14 cellular contexts compared by ENCODE assay signal in the genomic region with DNA sequence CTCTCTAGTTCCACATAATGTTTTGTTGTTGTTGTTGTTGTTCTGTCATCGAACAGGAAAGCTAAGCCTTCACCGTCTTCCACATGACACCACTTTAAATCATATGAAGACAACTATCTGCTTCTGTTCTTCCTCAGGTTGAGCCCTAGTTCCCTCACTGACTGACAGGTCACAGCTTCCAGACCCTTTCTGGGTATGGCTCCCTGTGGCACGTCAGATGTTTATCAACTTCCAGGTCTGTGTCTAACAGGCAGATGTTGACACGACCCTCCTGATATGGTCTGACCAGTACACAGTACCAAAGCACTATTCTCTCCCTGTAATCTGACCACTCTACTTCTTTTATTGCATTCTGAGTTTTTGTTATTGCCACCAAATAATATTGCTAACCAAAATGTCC. TPM values are rescaled to one million over a fixed set of nuclear protein-coding genes. Genes with fewer than 3 reads are reported as not detected.
DNase-seq lines count a peak whose midpoint lies in the region; ATAC-seq and TF ChIP-seq lines count a peak whose summit lies in the region.
"Had no signal": no experiment of that assay in that cellular context is flagged by ENCODE, and none has a peak within 500 bp of the region (broad histone marks: within the 10 kb centered on the region; RNA-seq: fewer than 3 reads in every experiment).

No MANE protein-coding gene starts in this region.

- H3K27me3 Mint-ChIP-seq in GM23338 (ENCODE audit: insufficient read depth, low read depth, poor library complexity), result peaks cover 3% of the 10 kb centered on the region
- H3K27me3 Mint-ChIP-seq: CD4-positive, alpha-beta T cell had no signal

- TF ChIP-seq CTCF in GM23338 (conservative IDR thresholded peaks at IDR 0.05; ENCODE audit: low read depth in 2 of 2) (no peak), SK-N-SH (IDR thresholded peaks at IDR 0.05) (no peak), upper lobe of left lung (IDR thresholded peaks at IDR 0.05) (no peak), osteoblast (IDR thresholded peaks at IDR 0.05; ENCODE audit: extremely low read depth, low read depth, low read length) (no peak)

- no peaks in the 10 kb centered on the region for H3K36me3 ChIP-seq in GM23338 (ENCODE audit: insufficient read depth)
- no peaks in the 10 kb centered on the region for H3K36me3 ChIP-seq in SK-N-SH (replicated peaks in 1 of 2; ENCODE audit: control insufficient read depth in 1 of 2, insufficient read depth in 2 of 2, low read length in 1 of 2)
- no peaks in the 10 kb centered on the region for H3K36me3 ChIP-seq in upper lobe of left lung
- H3K36me3 ChIP-seq in osteoblast (ENCODE audit: insufficient read depth, low read length), result no peaks in the 10 kb centered on the region
- no peaks in the 10 kb centered on the region for H3K36me3 ChIP-seq in aorta (ENCODE audit: control insufficient read depth in 1 of 2, insufficient read depth in 2 of 2, low read length in 1 of 2)
- H3K36me3 ChIP-seq: HAP-1 had no signal

- H4K20me1 ChIP-seq in GM23338 (replicated peaks; ENCODE audit: insufficient read depth) (no peaks in the 10 kb centered on the region), SK-N-SH (ENCODE audit: insufficient read depth) (no peaks in the 10 kb centered on the region), osteoblast (ENCODE audit: insufficient read depth, low read length) (no peaks in the 10 kb centered on the region)

- H3K79me2 ChIP-seq in GM23338 (replicated peaks; ENCODE audit: insufficient read depth) (peaks cover 6% of the 10 kb centered on the region; the same call in 1 of the 2 replicates), SK-N-SH (ENCODE audit: insufficient read depth) (no peaks in the 10 kb centered on the region), osteoblast (ENCODE audit: insufficient read depth, low read length) (no peaks in the 10 kb centered on the region)

- peaks cover 45% of the 10 kb centered on the region for H3K4me1 Mint-ChIP-seq in GM23338

- no peak overlapping the region for H3K27ac ChIP-seq in GM23338 (ENCODE audit: low read depth)
- no peak overlapping the region; a peak in 1 of 4 replicates for H3K27ac ChIP-seq in SK-N-SH (ENCODE audit: low read depth in 2 of 2, low read length in 1 of 2)
- H3K27ac ChIP-seq in upper lobe of left lung, result no peak overlapping the region
- H3K27ac ChIP-seq in osteoblast (ENCODE audit: low read depth, low read length), result no peak overlapping the region
- no peak overlapping the region for H3K27ac ChIP-seq in aorta (ENCODE audit: low read depth in 1 of 2, low read length in 2 of 2)

- H3K9me3 ChIP-seq in SK-N-SH (no peaks in the 10 kb centered on the region), upper lobe of left lung (no peaks in the 10 kb centered on the region), osteoblast (ENCODE audit: low read depth, low read length) (no peaks in the 10 kb centered on the region), aorta (ENCODE audit: control insufficient read depth, low read length) (no peaks in the 10 kb centered on the region)
- H3K9me3 ChIP-seq: Caco-2, HAP-1 had no signal

- POLR2A ChIA-PET in SK-N-SH (lab: Yijun Ruan, JAX), result interaction anchor here (0.7 kb wide), 1 partner anchor 138 kb away, joined by 3 read pairs; no protein-coding TSS in a partner anchor

- H3K4me3 Mint-ChIP-seq in GM23338, result no peak overlapping the region
- H3K4me3 Mint-ChIP-seq: CD4-positive, alpha-beta T cell had no signal

- no peak overlapping the region for H3K4me3 ChIP-seq in GM23338
- no peak overlapping the region for H3K4me3 ChIP-seq in SK-N-SH (ENCODE audit: low read depth in 2 of 2, low read length in 1 of 2)
- H3K4me3 ChIP-seq in upper lobe of left lung, result no peak overlapping the region
- no peak overlapping the region for H3K4me3 ChIP-seq in osteoblast (ENCODE audit: insufficient read depth, low read length)
- H3K4me3 ChIP-seq in aorta (ENCODE audit: low read length in 2 of 2), result no peak overlapping the region
- H3K4me3 ChIP-seq: HAP-1 had no signal

- no peak for DNase-seq in GM23338 (ENCODE audit: low spot score)
- DNase-seq in SK-N-SH, result peak; percentile 46
- peak; percentile 85 for DNase-seq in islet precursor cell
- DNase-seq in upper lobe of left lung, result no peak
- DNase-seq in osteoblast (ENCODE audit: insufficient read length, low spot score, missing footprints), result no peak
- DNase-seq in stimulated activated naive CD4-positive, alpha-beta T cell (lab: John Stamatoyannopoulos, UW), result no peak
- no peak for DNase-seq in aorta
- DNase-seq: ACHN; Caco-2; CD4-positive, alpha-beta T cell; DMS153; DMS79; GF-D8 had no signal

- no peak overlapping the region for H3K9ac ChIP-seq in SK-N-SH

- no peaks in the 10 kb centered on the region for H3K27me3 ChIP-seq in GM23338 (ENCODE audit: insufficient read depth)
- no peaks in the 10 kb centered on the region for H3K27me3 ChIP-seq in SK-N-SH (ENCODE audit: insufficient read depth)
- no peaks in the 10 kb centered on the region for H3K27me3 ChIP-seq in upper lobe of left lung
- H3K27me3 ChIP-seq in osteoblast (ENCODE audit: insufficient read depth, low read length), result no peaks in the 10 kb centered on the region
- H3K27me3 ChIP-seq in aorta (ENCODE audit: control insufficient read depth in 1 of 2, insufficient read depth in 2 of 2, low read length in 1 of 2), result no peaks in the 10 kb centered on the region

- 67% methylated on average over 4 of the region's 4 CpGs for WGBS in SK-N-SH (ENCODE audit: low lambda C conversion rate)
- 89 to 95% methylated on average over 4 of the region's 4 CpGs for WGBS in upper lobe of left lung, 2 donors
- 82 to 86% methylated on average over 4 of the region's 4 CpGs for WGBS in aorta, 2 donors

- TF ChIP-seq POLR2A in upper lobe of left lung (IDR thresholded peaks at IDR 0.05), result no peak

- intact Hi-C loops in aorta (cut with DNase I), result no loop called here

- no peaks in the 10 kb centered on the region for H3K9me3 Mint-ChIP-seq in GM23338
- H3K9me3 Mint-ChIP-seq: CD4-positive, alpha-beta T cell had no signal

- no peaks in the 10 kb centered on the region for H3K36me3 Mint-ChIP-seq in GM23338 (ENCODE audit: low read depth)

- no peak for ATAC-seq in GM23338
- no peak for ATAC-seq in upper lobe of left lung (ENCODE audit: low FRiP score in 2 of 2)
- ATAC-seq in aorta (ENCODE audit: low FRiP score), result no peak

- TF ChIP-seq RAD21 in SK-N-SH (IDR thresholded peaks at IDR 0.05; ENCODE audit: low read length), result no peak

- H2AFZ ChIP-seq in GM23338 (no peak overlapping the region), SK-N-SH (ENCODE audit: low read depth) (no peak overlapping the region), osteoblast (ENCODE audit: low read length) (no peak overlapping the region)

- H3K4me1 ChIP-seq in GM23338 (ENCODE audit: insufficient read depth), result peaks cover 25% of the 10 kb centered on the region
- H3K4me1 ChIP-seq in SK-N-SH (ENCODE audit: control insufficient read depth in 1 of 2, insufficient read depth in 2 of 2, low read depth in 1 of 2, low read length in 1 of 2), result peaks cover 0 to 5% of the 10 kb centered on the region in 2 experiments; a peak in 1 of 4 replicates
- peaks cover 0 to 6% (median 2%) of the 10 kb centered on the region in 4 donors for H3K4me1 ChIP-seq in upper lobe of left lung
- H3K4me1 ChIP-seq in osteoblast (ENCODE audit: insufficient read depth, low read length), result peaks cover 6% of the 10 kb centered on the region
- no peaks in the 10 kb centered on the region for H3K4me1 ChIP-seq in aorta (ENCODE audit: control insufficient read depth in 1 of 2, insufficient read depth in 2 of 2, low read length in 2 of 2)
- H3K4me1 ChIP-seq: HAP-1 had no signal

- no peaks in the 10 kb centered on the region for H3F3A ChIP-seq in GM23338 (replicated peaks; ENCODE audit: low read depth)
- no peaks in the 10 kb centered on the region for H3F3A ChIP-seq in SK-N-SH (replicated peaks; ENCODE audit: insufficient read depth)

- H3K27ac Mint-ChIP-seq in GM23338, result peak overlapping the region; percentile 42; the same call in 1 of the 2 replicates
- H3K27ac Mint-ChIP-seq: CD4-positive, alpha-beta T cell had no signal

- H3K9me2 ChIP-seq in GM23338 (ENCODE audit: insufficient read depth), result no peaks in the 10 kb centered on the region
- no peaks in the 10 kb centered on the region for H3K9me2 ChIP-seq in SK-N-SH

- CTCF ChIA-PET in SK-N-SH (lab: Yijun Ruan, JAX), result interaction anchor here (0.7 to 2.3 kb wide), 5 partner anchors 10 to 153 kb away, joined by 3 to 6 read pairs (median 3); no protein-coding TSS in a partner anchor

- no peak overlapping the region for H3K4me2 ChIP-seq in GM23338
- no peak overlapping the region for H3K4me2 ChIP-seq in SK-N-SH
- no peak overlapping the region for H3K4me2 ChIP-seq in osteoblast (ENCODE audit: insufficient read depth, low read length)

- TF ChIP-seq EP300 in SK-N-SH (IDR thresholded peaks at IDR 0.05; ENCODE audit: borderline replicate concordance in 1 of 2, low read depth in 1 of 2, low read length in 1 of 2) (peak in 1 of 2 experiments; percentile 83; a peak in 2 of 4 replicates), upper lobe of left lung (IDR thresholded peaks at IDR 0.05) (no peak)

TF ChIP-seq in GM23338, 12 proteins besides CTCF, POLR2A, EP300 and RAD21 (continues in another document):
- TF ChIP-seq CREB1 (CRISPR knock-in tag; IDR thresholded peaks at IDR 0.05; ENCODE audit: low read depth), result no peak

TF ChIP-seq in SK-N-SH, 30 proteins besides CTCF, POLR2A, EP300 and RAD21 (continues in another document):
- TF ChIP-seq RXRA (IDR thresholded peaks at IDR 0.05; ENCODE audit: borderline replicate concordance, low read depth), result no peak
- TF ChIP-seq YY1 (IDR thresholded peaks at IDR 0.05; ENCODE audit: low read depth), result no peak
- TF ChIP-seq, protein P1, sequence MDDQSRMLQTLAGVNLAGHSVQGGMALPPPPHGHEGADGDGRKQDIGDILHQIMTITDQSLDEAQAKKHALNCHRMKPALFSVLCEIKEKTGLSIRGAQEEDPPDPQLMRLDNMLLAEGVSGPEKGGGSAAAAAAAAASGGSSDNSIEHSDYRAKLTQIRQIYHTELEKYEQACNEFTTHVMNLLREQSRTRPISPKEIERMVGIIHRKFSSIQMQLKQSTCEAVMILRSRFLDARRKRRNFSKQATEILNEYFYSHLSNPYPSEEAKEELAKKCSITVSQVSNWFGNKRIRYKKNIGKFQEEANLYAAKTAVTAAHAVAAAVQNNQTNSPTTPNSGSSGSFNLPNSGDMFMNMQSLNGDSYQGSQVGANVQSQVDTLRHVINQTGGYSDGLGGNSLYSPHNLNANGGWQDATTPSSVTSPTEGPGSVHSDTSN (IDR thresholded peaks at IDR 0.05), result no peak
- TF ChIP-seq POLR2AphosphoS5 (IDR thresholded peaks at IDR 0.05; ENCODE audit: low read depth, low read length), result no peak
- TF ChIP-seq CHD2 (IDR thresholded peaks at IDR 0.05; ENCODE audit: low read length, partially characterized antibody), result peak; percentile 46
- no peak for TF ChIP-seq RFX5 (IDR thresholded peaks at IDR 0.05; ENCODE audit: low read length)
- TF ChIP-seq SMC3 (IDR thresholded peaks at IDR 0.05; ENCODE audit: low read depth, low read length), result no peak

RNA-seq across cellular contexts. Expression of gene PRDM5, which starts 51.4 kb away (rescaled TPM):
- total RNA-seq in GM23338 (2014; rRNA removed; shearing (Covaris generic)), result 31.8 and 40.4 TPM in 2 replicates
- 10.3 and 11.2 TPM in 2 replicates for polyA plus RNA-seq in GM23338 (2016; fragmentation: Nextera tagmentation; extraction: Ambion mirVana)
- 3.8 and 5.4 TPM in 2 replicates for polyA plus RNA-seq in SK-N-SH (2012; rRNA removed)
- 3.9 and 4.2 TPM in 2 replicates for polyA plus RNA-seq in SK-N-SH (2012; cell fraction: cytosol; rRNA removed)
- polyA plus RNA-seq in SK-N-SH (2012; cell fraction: nucleus; rRNA removed), result 6.0 and 11.5 TPM in 2 replicates
- 10 to 100 TPM in 5 of 6 donors, 1 to 10 TPM in 1; 8.0 to 28.3 (median 18.9) TPM for total RNA-seq in upper lobe of left lung
- total RNA-seq in osteoblast, result 39.4 and 42.4 TPM in 2 replicates
- total RNA-seq in aorta, result 10 to 100 TPM; 14.0 to 26.0 TPM
- polyA plus RNA-seq in aorta, result 1 to 10 TPM; 4.4 to 4.6 TPM

Comparison
In these comparisons a context has a peak if more than half of its experiments do, and no peak if none do; other contexts are left out.
1. DNase-seq: peak in SK-N-SH (single experiment) and islet precursor cell (single experiment); none in GM23338 (single experiment), upper lobe of left lung (0 of 2), osteoblast (single experiment), stimulated activated naive CD4-positive, alpha-beta T cell (0 of 6) and aorta (0 of 2).